8 cellular contexts compared by ENCODE assay signal in genomic region chr9:33000682-33001055, GRCh38. TPM values are rescaled to one million over a fixed set of nuclear protein-coding genes. Genes with fewer than 3 reads are reported as not detected.
A peak's percentile ranks its signal among the peaks of the same experiment; 100 is the strongest.
DNase-seq lines count a peak whose midpoint lies in the region; ATAC-seq, FAIRE-seq and TF ChIP-seq lines count a peak whose summit lies in the region.
"Not testable (repeated sequence)": the region's sequence is repeated elsewhere in the genome, so short reads cannot be mapped to it uniquely, and the experiment has no call there.

No MANE protein-coding gene starts in this region.

- H3K4me3 Mint-ChIP-seq in activated naive CD4-positive, alpha-beta T cell treated with anti-CD3 and anti-CD28 coated beads, Interleukin-2, amount 10 ng/mL, durations not matched to agents 7 days and 5 days: peak overlapping the region; percentile 94
- peak overlapping the region; percentile 98 for H3K4me3 Mint-ChIP-seq in endothelial cell (ENCODE audit: unreplicated experiment)

- H3K4me3 ChIP-seq in HL-60 (replicated peaks; ENCODE audit: insufficient read depth, low read length) (peak overlapping the region; percentile 70), RWPE2 (ENCODE audit: severe bottlenecking) (peak overlapping the region; percentile 65), kidney (ENCODE audit: low read length in 2 of 2) (peak overlapping the region; percentile 98 to 99), ovary (peak overlapping the region; percentile 58)

- H3K36me3 ChIP-seq in RWPE2 (ENCODE audit: low read depth): peaks cover 34% of the 10 kb centered on the region
- H3K36me3 ChIP-seq in kidney (ENCODE audit: control insufficient read depth in 1 of 2, insufficient read depth in 2 of 2, low read length in 2 of 2); ovary: not testable (repeated sequence)

- DNase-seq in Caki2 (ENCODE audit: low read depth): peak; percentile 30
- peak in 1 of 2 experiments; percentile 21 for DNase-seq in HL-60 (ENCODE audit: low read depth in 1 of 2, low spot score in 1 of 2)
- DNase-seq in RWPE2 (ENCODE audit: low spot score); endothelial cell (ENCODE audit: low spot score); kidney; ovary: not testable (repeated sequence)
- peak; percentile 62 for DNase-seq in activated naive CD4-positive, alpha-beta T cell treated with anti-CD3 and anti-CD28 coated beads, Interleukin-2, amount 10 ng/mL, durations not matched to agents 7 days and 5 days

- intact Hi-C loops in kidney (cut with DNase I): not testable (repeated sequence)
- intact Hi-C loops in ovary (cut with DNase I): loop anchor here in 1 of 4 donors (2.0 kb wide), 1 partner anchor 24 kb away; the partner anchor contains the start of gene DNAJA1

- CTCF ChIA-PET in activated naive CD4-positive, alpha-beta T cell treated with anti-CD3 and anti-CD28 coated beads, Interleukin-2, amount 10 ng/mL, durations not matched to agents 7 days and 5 days (lab: Charles Lee): interaction anchor here (1.1 kb wide), 1 partner anchor 421 kb away, joined by 4 read pairs; no protein-coding TSS in a partner anchor

- not testable (repeated sequence) for TF ChIP-seq EP300 in ovary (IDR thresholded peaks at IDR 0.05)

- not testable (repeated sequence) for TF ChIP-seq CTCF in HL-60 (IDR thresholded peaks at IDR 0.05; ENCODE audit: insufficient read depth, low read length); RWPE2 (IDR thresholded peaks at IDR 0.05; ENCODE audit: poor library complexity, severe bottlenecking); endothelial cell (IDR thresholded peaks at IDR 0.05; ENCODE audit: unreplicated experiment); kidney (IDR thresholded peaks at IDR 0.05; ENCODE audit: borderline replicate concordance, extremely low read depth, insufficient read depth); ovary (IDR thresholded peaks at IDR 0.05)

- H3K36me3 Mint-ChIP-seq in activated naive CD4-positive, alpha-beta T cell treated with anti-CD3 and anti-CD28 coated beads, Interleukin-2, amount 10 ng/mL, durations not matched to agents 7 days and 5 days: peaks cover 29% of the 10 kb centered on the region
- peaks cover 14% of the 10 kb centered on the region for H3K36me3 Mint-ChIP-seq in endothelial cell (ENCODE audit: low read depth, unreplicated experiment)

- H3K27me3 Mint-ChIP-seq in activated naive CD4-positive, alpha-beta T cell treated with anti-CD3 and anti-CD28 coated beads, Interleukin-2, amount 10 ng/mL, durations not matched to agents 7 days and 5 days; endothelial cell (ENCODE audit: unreplicated experiment): not testable (repeated sequence)

- WGBS in ovary, 3 donors: 3 to 9% (median 4%) methylated on average over 12 of the region's 12 CpGs

- ATAC-seq in RWPE2 (ENCODE audit: low read depth): not testable (repeated sequence)

- H3K9me3 Mint-ChIP-seq in activated naive CD4-positive, alpha-beta T cell treated with anti-CD3 and anti-CD28 coated beads, Interleukin-2, amount 10 ng/mL, durations not matched to agents 7 days and 5 days; endothelial cell (ENCODE audit: unreplicated experiment): not testable (repeated sequence)

- not testable (repeated sequence) for FAIRE-seq in kidney (lab: Jason Lieb, UNC)

- H3K27ac ChIP-seq in HL-60 (replicated peaks) (peak overlapping the region; percentile 78), RWPE2 (ENCODE audit: poor library complexity, severe bottlenecking) (peak overlapping the region; percentile 65), ovary (peak overlapping the region; percentile 42 to 69), temporal lobe (ENCODE audit: low read depth, low read length) (peak overlapping the region; percentile 83)
- not testable (repeated sequence) for H3K27ac ChIP-seq in kidney (ENCODE audit: low read depth in 2 of 2, low read length in 2 of 2)

- not testable (repeated sequence) for H3K27me3 ChIP-seq in HL-60 (ENCODE audit: insufficient read depth, poor library complexity, severe bottlenecking); RWPE2 (ENCODE audit: insufficient read depth, poor library complexity, severe bottlenecking); ovary

- not testable (repeated sequence) for TF ChIP-seq POLR2A in ovary (IDR thresholded peaks at IDR 0.05)

- in situ Hi-C loops in Caki2 (cut with HindIII; ENCODE audit: low pct_unique_long_range_greater_than_20kb, low sequenced_read_pairs): not testable (repeated sequence)

- not testable (repeated sequence) for H3K4me1 ChIP-seq in RWPE2 (ENCODE audit: insufficient read depth, poor library complexity, severe bottlenecking); kidney (ENCODE audit: control insufficient read depth in 1 of 2, insufficient read depth in 1 of 2, low read depth in 1 of 2, low read length in 2 of 2); ovary (ENCODE audit: insufficient read depth)

- H3K9me3 ChIP-seq in RWPE2 (ENCODE audit: severe bottlenecking); kidney (ENCODE audit: control insufficient read depth in 1 of 2, low read length in 2 of 2); ovary: not testable (repeated sequence)

- H3K9ac ChIP-seq in kidney (ENCODE audit: low read length in 2 of 2): peak overlapping the region; percentile 90 to 95

- H3K4me1 Mint-ChIP-seq in activated naive CD4-positive, alpha-beta T cell treated with anti-CD3 and anti-CD28 coated beads, Interleukin-2, amount 10 ng/mL, durations not matched to agents 7 days and 5 days: peaks cover 29% of the 10 kb centered on the region
- H3K4me1 Mint-ChIP-seq in endothelial cell (ENCODE audit: unreplicated experiment): not testable (repeated sequence)

- peak overlapping the region; percentile 100 for H3K27ac Mint-ChIP-seq in activated naive CD4-positive, alpha-beta T cell treated with anti-CD3 and anti-CD28 coated beads, Interleukin-2, amount 10 ng/mL, durations not matched to agents 7 days and 5 days
- H3K27ac Mint-ChIP-seq in endothelial cell (ENCODE audit: unreplicated experiment): peak overlapping the region; percentile 98

RNA-seq across cellular contexts. Expression of gene APTX, which starts 0.8 kb away (rescaled TPM):
- total RNA-seq in Caki2 (2014; rRNA removed; shearing (Covaris generic); ENCODE audit: low replicate concordance): 20.6 and 27.3 TPM in 2 replicates
- total RNA-seq in endothelial cell (ENCODE audit: unreplicated experiment): 26.9 TPM
- total RNA-seq in kidney: 25.5 TPM
- 34.9 TPM for polyA plus RNA-seq in kidney (ENCODE audit: insufficient read depth, low read depth, low replicate concordance)
- 10 to 100 TPM; 14.9 to 31.0 (median 23.6) TPM for total RNA-seq in ovary
- polyA plus RNA-seq in ovary: 10 to 100 TPM; 21.9 to 38.4 TPM
- total RNA-seq in temporal lobe: 21.4 TPM

RNA-seq across cellular contexts. Expression of gene DNAJA1, which starts 24.4 kb away (rescaled TPM):
- total RNA-seq in Caki2 (2014; rRNA removed; shearing (Covaris generic); ENCODE audit: low replicate concordance): 112 and 128 TPM in 2 replicates
- 120 TPM for total RNA-seq in endothelial cell (ENCODE audit: unreplicated experiment)
- 105 TPM for total RNA-seq in kidney
- polyA plus RNA-seq in kidney (ENCODE audit: insufficient read depth, low read depth, low replicate concordance): 132 TPM
- 100 to 1,000 TPM in 4 of 7 donors, 10 to 100 TPM in 3; 66.1 to 156 (median 112) TPM for total RNA-seq in ovary
- polyA plus RNA-seq in ovary: 100 to 1,000 TPM in 1 of 2 donors, 10 to 100 TPM in 1; 62.6 to 159 TPM
- total RNA-seq in temporal lobe: 232 TPM
